8 cellular contexts compared by ENCODE assay signal in genomic region chr11:34890812-34891211, GRCh38. TPM values are rescaled to one million over a fixed set of nuclear protein-coding genes. Genes with fewer than 3 reads are reported as not detected.
DNase-seq lines count a peak whose midpoint lies in the region; ATAC-seq, FAIRE-seq and TF ChIP-seq lines count a peak whose summit lies in the region.

No MANE protein-coding gene starts in this region.

- no peaks in the 10 kb centered on the region for H3K9me3 ChIP-seq in pancreas

- ATAC-seq in pancreas (peak in 3 of 4 donors; percentile 80 to 84 (median 82)), GM18868 (IDR thresholded peaks at IDR 0.05; ENCODE audit: unreplicated experiment) (no peak)

- peak; percentile 51 for DNase-seq in ACHN
- peak; percentile 46 for DNase-seq in NCI-H446 treated with DMSO at 0.1 percent for 48 hours (lab: John Stamatoyannopoulos, UW)
- peak; percentile 73 for DNase-seq in dermis blood vessel endothelial cell
- no peak for DNase-seq in pancreas
- DNase-seq in activated naive CD4-positive, alpha-beta T cell (lab: John Stamatoyannopoulos, UW), result no peak
- no peak for DNase-seq in iPS-NIHi11 (ENCODE audit: low spot score)

- TF ChIP-seq CTCF in GM12874 (IDR thresholded peaks at IDR 0.05; ENCODE audit: insufficient read depth, low read depth, low read length) (peak; percentile 21; the same call in 1 of the 2 replicates), pancreas (IDR thresholded peaks at IDR 0.05) (peak in 3 of 4 donors; percentile 15 to 29 (median 28))

- H3K4me1 ChIP-seq in pancreas, result peaks cover 7 to 16% (median 10%) of the 10 kb centered on the region in 3 donors

- in situ Hi-C loops in ACHN (cut with HindIII; ENCODE audit: low pct_ligation_motif_present, low pct_unique_long_range_greater_than_20kb, low sequenced_read_pairs), result no loop called here

- WGBS in pancreas, 2 donors, result 24 to 26% methylated on average over 1 of the region's 1 CpG

- H3K36me3 ChIP-seq in pancreas, result no peaks in the 10 kb centered on the region

- H3K27ac ChIP-seq in pancreas, result no peak overlapping the region

- no peaks in the 10 kb centered on the region for H3K27me3 ChIP-seq in pancreas

- peak; percentile 59 for FAIRE-seq in pancreas (lab: Jason Lieb, UNC)

- H3K4me3 ChIP-seq in pancreas, result no peak overlapping the region

- intact Hi-C loops in pancreas (cut with DNase I), result loop anchor here in 1 of 3 donors (10.0 kb wide), 1 partner anchor 306 kb away; no protein-coding TSS in a partner anchor

RNA-seq across cellular contexts. Expression of gene APIP, which starts 25.4 kb away (rescaled TPM):
- total RNA-seq in dermis blood vessel endothelial cell, result 12.2 and 23.5 TPM in 2 replicates
- total RNA-seq in pancreas, result 10 to 100 TPM; 12.2 to 14.9 (median 13.9) TPM
- polyA plus RNA-seq in pancreas, result 10 to 100 TPM; 13.5 to 21.4 TPM

RNA-seq across cellular contexts. Expression of gene PDHX, which starts 25.6 kb away (rescaled TPM):
- total RNA-seq in dermis blood vessel endothelial cell, result 27.4 and 36.2 TPM in 2 replicates
- 10 to 100 TPM; 11.4 to 21.2 (median 16.7) TPM for total RNA-seq in pancreas
- 10 to 100 TPM in 1 of 2 donors, 1 to 10 TPM in 1; 7.2 to 10.9 TPM for polyA plus RNA-seq in pancreas

Comparison
In these comparisons a context has a peak if more than half of its experiments do, and no peak if none do; other contexts are left out.
1. DNase-seq: peak in ACHN (single experiment), NCI-H446 treated with DMSO at 0.1 percent for 48 hours (single experiment) and dermis blood vessel endothelial cell (single experiment); none in pancreas (0 of 6), activated naive CD4-positive, alpha-beta T cell (0 of 4) and iPS-NIHi11 (single experiment).